Comparison of ENCODE assay signal across 8 cellular contexts in genomic region chr6:43495409-43495941, GRCh38. TPM values are rescaled to one million over a fixed set of nuclear protein-coding genes. Genes with fewer than 3 reads are reported as not detected.
A peak's percentile ranks its signal among the peaks of the same experiment; 100 is the strongest.
DNase-seq lines count a peak whose midpoint lies in the region; ATAC-seq and TF ChIP-seq lines count a peak whose summit lies in the region.

No MANE protein-coding gene starts in this region.

- peaks cover 2% of the 10 kb centered on the region; the same call in 1 of the 2 replicates for H3K4me1 ChIP-seq in BE2C
- peaks cover 59% of the 10 kb centered on the region for H3K4me1 ChIP-seq in GM23248 (ENCODE audit: insufficient read depth)

- TF ChIP-seq CTCF in BE2C (IDR thresholded peaks at IDR 0.05; ENCODE audit: low read depth, low read length) (peak; percentile 21; the same call in 1 of the 2 replicates), WI38 (IDR thresholded peaks at IDR 0.05; ENCODE audit: low read depth, low read length) (0 out of 2 replicates have a peak, but pooled peaks have one; percentile 8), GM10266 (IDR thresholded peaks at IDR 0.05; ENCODE audit: control insufficient read depth, insufficient read depth, low read depth, missing control alignments) (no peak)

- H3K4me2 ChIP-seq in GM23248 (ENCODE audit: unreplicated experiment) = no peak overlapping the region

- in situ Hi-C loops in GM23248 (cut with MboI) = no loop called here

- peaks cover 19% of the 10 kb centered on the region for H3F3A ChIP-seq in GM23248 (ENCODE audit: insufficient read depth)

- no peaks in the 10 kb centered on the region for H4K20me1 ChIP-seq in GM23248 (ENCODE audit: insufficient read depth)

- H2AFZ ChIP-seq in GM23248 = no peak overlapping the region

- H3K9me3 ChIP-seq in BE2C (no peaks in the 10 kb centered on the region), GM23248 (ENCODE audit: low read depth) (no peaks in the 10 kb centered on the region)

- intact Hi-C loops in left colon (cut with DNase I, micrococcal nuclease) = loop anchor here in 1 of 2 donors (5.0 kb wide), 1 partner anchor 43 kb away; no protein-coding TSS in a partner anchor

- ATAC-seq in left colon (peak; percentile 88), HG03565 (IDR thresholded peaks at IDR 0.05; ENCODE audit: unreplicated experiment) (no peak)

- H3K27ac ChIP-seq in GM23248 = no peak overlapping the region

- WGBS in GM23248 (ENCODE audit: low coverage in 1 of 2, low lambda C conversion rate in 2 of 2, missing lambda C conversion rate in 2 of 2), 2 experiments = 96 to 97% methylated on average over 4 of the region's 4 CpGs

- H3K9ac ChIP-seq in GM23248 = no peak overlapping the region

- no peak for DNase-seq in BE2C
- DNase-seq in GM23248 = peak; percentile 46
- DNase-seq in left colon = no peak
- DNase-seq in NCI-H2227 treated with DMSO at 0.1 percent for 48 hours (lab: John Stamatoyannopoulos, UW) = no peak
- DNase-seq in GM10266 (ENCODE audit: extremely low spot score) = no peak
- no peak for DNase-seq in HuH-7 (ENCODE audit: low spot score)

- H3K4me3 ChIP-seq in BE2C (ENCODE audit: low read depth, low read length) = no peak overlapping the region
- no peak overlapping the region for H3K4me3 ChIP-seq in GM23248
- H3K4me3 ChIP-seq in WI38 (ENCODE audit: low read depth, low read length) = no peak overlapping the region

- H3K9me2 ChIP-seq in GM23248 (ENCODE audit: insufficient read depth) = no peaks in the 10 kb centered on the region

- H3K36me3 ChIP-seq in BE2C (peaks cover 21% of the 10 kb centered on the region), GM23248 (ENCODE audit: low read depth) (peaks cover 18% of the 10 kb centered on the region)

- peaks cover 38% of the 10 kb centered on the region for H3K79me2 ChIP-seq in GM23248 (ENCODE audit: insufficient read depth)

- H3K27me3 ChIP-seq in BE2C = no peaks in the 10 kb centered on the region
- no peaks in the 10 kb centered on the region for H3K27me3 ChIP-seq in GM23248 (replicated peaks; ENCODE audit: insufficient read depth)

RNA-seq across cellular contexts. Expression of gene LRRC73, which starts 14.7 kb away (rescaled TPM):
- 0.48 TPM for polyA plus RNA-seq in BE2C (2012; ENCODE audit: insufficient read depth, insufficient read length, low read depth)
- total RNA-seq in GM23248 (2014; rRNA removed; shearing (Covaris generic)) = 0.89 and 1.6 TPM in 2 replicates
- 0.41 and 1.0 TPM in 2 replicates for polyA plus RNA-seq in GM23248 (2016; fragmentation: Nextera tagmentation; extraction: Ambion mirVana)
- under 1 TPM; 0.61 to 0.95 TPM for total RNA-seq in left colon

RNA-seq across cellular contexts. Expression of gene TJAP1, which starts 18.1 kb away (rescaled TPM):
- polyA plus RNA-seq in BE2C (2012; ENCODE audit: insufficient read depth, insufficient read length, low read depth) = 53.9 TPM
- 17.7 and 32.9 TPM in 2 replicates for total RNA-seq in GM23248 (2014; rRNA removed; shearing (Covaris generic))
- 12.7 and 16.0 TPM in 2 replicates for polyA plus RNA-seq in GM23248 (2016; fragmentation: Nextera tagmentation; extraction: Ambion mirVana)
- total RNA-seq in left colon = 10 to 100 TPM; 16.9 to 18.4 TPM

RNA-seq across cellular contexts. Expression of gene YIPF3, which starts 21.3 kb away (rescaled TPM):
- polyA plus RNA-seq in BE2C (2012; ENCODE audit: insufficient read depth, insufficient read length, low read depth) = 421 TPM
- 252 and 263 TPM in 2 replicates for total RNA-seq in GM23248 (2014; rRNA removed; shearing (Covaris generic))
- polyA plus RNA-seq in GM23248 (2016; fragmentation: Nextera tagmentation; extraction: Ambion mirVana) = 190 and 196 TPM in 2 replicates
- total RNA-seq in left colon = 100 to 1,000 TPM; 113 to 134 TPM

RNA-seq across cellular contexts. Expression of gene POLR1C, which starts 21.4 kb away (rescaled TPM):
- 114 TPM for polyA plus RNA-seq in BE2C (2012; ENCODE audit: insufficient read depth, insufficient read length, low read depth)
- total RNA-seq in GM23248 (2014; rRNA removed; shearing (Covaris generic)) = 24.9 and 38.7 TPM in 2 replicates
- 38.1 and 39.5 TPM in 2 replicates for polyA plus RNA-seq in GM23248 (2016; fragmentation: Nextera tagmentation; extraction: Ambion mirVana)
- 10 to 100 TPM; 19.6 to 26.9 TPM for total RNA-seq in left colon

RNA-seq across cellular contexts. Expression of gene DLK2, which starts 40.1 kb away (rescaled TPM):
- polyA plus RNA-seq in BE2C (2012; ENCODE audit: insufficient read depth, insufficient read length, low read depth) = 0.69 TPM
- total RNA-seq in GM23248 (2014; rRNA removed; shearing (Covaris generic)) = 0.51 and 0.76 TPM in 2 replicates
- 0.66 and 1.4 TPM in 2 replicates for polyA plus RNA-seq in GM23248 (2016; fragmentation: Nextera tagmentation; extraction: Ambion mirVana)
- total RNA-seq in left colon = under 1 TPM; 0.27 to 0.28 TPM
